ENCODE assay signal across 1 cellular context in genomic region chr9:124357591-124358361, GRCh38.
TF ChIP-seq lines count a peak whose summit lies in the region.

No MANE protein-coding gene starts in this region.

TF ChIP-seq in GM23338, 12 proteins besides CTCF, POLR2A, EP300 and RAD21 (continued from another document):
- TF ChIP-seq EZH2 (IDR thresholded peaks at IDR 0.05; ENCODE audit: low read depth, unreplicated experiment) (no peak), EZH2phosphoT487 (IDR thresholded peaks at IDR 0.05; ENCODE audit: unreplicated experiment) (no peak), POLR2AphosphoS5 (IDR thresholded peaks at IDR 0.05; ENCODE audit: low read depth) (no peak), REST (IDR thresholded peaks at IDR 0.05; ENCODE audit: unreplicated experiment) (no peak)
